ENCODE assay signal across 16 cellular contexts in the genomic region with DNA sequence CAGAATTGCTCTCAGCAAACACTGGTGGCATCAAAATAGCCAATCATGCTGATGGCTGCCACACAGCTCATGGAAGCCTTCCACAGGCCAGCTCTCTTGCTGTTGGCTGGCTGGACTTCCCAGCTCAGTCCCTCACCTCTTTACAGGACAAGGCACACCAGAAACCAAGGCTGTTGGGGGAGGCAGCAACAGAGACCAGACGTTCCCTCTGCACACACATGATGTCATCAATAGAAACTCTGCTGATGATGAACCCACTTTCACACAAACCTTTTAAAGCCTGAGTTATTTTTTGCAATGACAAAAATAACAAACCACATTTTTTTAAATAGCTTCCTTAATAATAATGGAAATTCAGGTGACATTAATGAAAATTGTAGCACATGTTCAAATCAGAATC.
DNase-seq lines count a peak whose midpoint lies in the region; ATAC-seq, FAIRE-seq and TF ChIP-seq lines count a peak whose summit lies in the region.
"Had no signal": no experiment of that assay in that cellular context is flagged by ENCODE, and none has a peak within 500 bp of the region (broad histone marks: within the 10 kb centered on the region; RNA-seq: fewer than 3 reads in every experiment).

No MANE protein-coding gene starts in this region.

- H3K27ac Mint-ChIP-seq in astrocyte (ENCODE audit: unreplicated experiment): peak overlapping the region; percentile 64
- H3K27ac Mint-ChIP-seq: activated naive CD8-positive, alpha-beta T cell had no signal

- no peak overlapping the region for H3K4me3 ChIP-seq in BLaER1
- no peak overlapping the region for H3K4me3 ChIP-seq in astrocyte (ENCODE audit: insufficient read depth, low read depth, low read length)
- H3K4me3 ChIP-seq in foreskin fibroblast (ENCODE audit: low read depth in 1 of 2, low read length in 2 of 2): no peak overlapping the region
- H3K4me3 ChIP-seq: gastroesophageal sphincter had no signal

- no peaks in the 10 kb centered on the region for H3K27me3 Mint-ChIP-seq in astrocyte (ENCODE audit: low read depth, unreplicated experiment)
- H3K27me3 Mint-ChIP-seq: activated naive CD8-positive, alpha-beta T cell had no signal

- no peak for DNase-seq in astrocyte (ENCODE audit: low read depth)
- no peak for DNase-seq in stimulated activated naive CD4-positive, alpha-beta T cell (lab: John Stamatoyannopoulos, UW)
- DNase-seq in stimulated activated CD4-positive, alpha-beta T cell treated with anti-CD3 and anti-CD28 coated beads, Interleukin-2, amount 100 ng/mL, for 48 hours: no peak
- DNase-seq in NCI-H774 (lab: John Stamatoyannopoulos, UW): no peak
- DNase-seq in foreskin fibroblast: no peak
- DNase-seq: mesenchymal stem cell, NCI-H1436 treated with DMSO at 0.1 percent for 48 hours, NCI-H446 treated with DMSO at 0.1 percent for 48 hours, SW 1271 had no signal

- TF ChIP-seq CTCF in astrocyte (IDR thresholded peaks at IDR 0.05; ENCODE audit: insufficient read depth, low read depth, low read length) (no peak), foreskin fibroblast (IDR thresholded peaks at IDR 0.05; ENCODE audit: low read depth, low read length) (no peak)

- no peaks in the 10 kb centered on the region for H3K79me2 ChIP-seq in astrocyte (ENCODE audit: insufficient read depth, low read length)

- peak; percentile 74 for ATAC-seq in GM19328 (IDR thresholded peaks at IDR 0.05; ENCODE audit: unreplicated experiment)
- ATAC-seq in HG02973 (IDR thresholded peaks at IDR 0.05; ENCODE audit: unreplicated experiment): peak; percentile 71
- ATAC-seq: gastroesophageal sphincter, HCT116 had no signal

- H3K27me3 ChIP-seq in BLaER1: no peaks in the 10 kb centered on the region
- no peaks in the 10 kb centered on the region for H3K27me3 ChIP-seq in astrocyte (ENCODE audit: insufficient read depth, low read length)
- H3K27me3 ChIP-seq: gastroesophageal sphincter had no signal

- H2AFZ ChIP-seq in astrocyte (ENCODE audit: low read depth, low read length): no peak overlapping the region

- H3K36me3 Mint-ChIP-seq in astrocyte (ENCODE audit: low read depth, unreplicated experiment): no peaks in the 10 kb centered on the region
- H3K36me3 Mint-ChIP-seq: activated naive CD8-positive, alpha-beta T cell had no signal

- H3K9me3 Mint-ChIP-seq in astrocyte (ENCODE audit: unreplicated experiment): no peaks in the 10 kb centered on the region

- H3K9ac ChIP-seq in BLaER1 (no peak overlapping the region), astrocyte (ENCODE audit: low read length) (no peak overlapping the region)

- no peaks in the 10 kb centered on the region for H3K36me3 ChIP-seq in BLaER1
- H3K36me3 ChIP-seq in astrocyte (ENCODE audit: insufficient read depth, low read length): no peaks in the 10 kb centered on the region
- H3K36me3 ChIP-seq: gastroesophageal sphincter had no signal

- H4K20me1 ChIP-seq in BLaER1 (no peaks in the 10 kb centered on the region), astrocyte (ENCODE audit: insufficient read depth, low read length) (no peaks in the 10 kb centered on the region)

- H3K27ac ChIP-seq in BLaER1 (no peak overlapping the region), astrocyte (ENCODE audit: low read depth, low read length) (no peak overlapping the region)
- H3K27ac ChIP-seq: gastroesophageal sphincter had no signal

- H3K4me1 ChIP-seq in BLaER1 (peaks cover 20% of the 10 kb centered on the region), astrocyte (ENCODE audit: insufficient read depth, low read length) (no peaks in the 10 kb centered on the region)

- H3K9me3 ChIP-seq in BLaER1 (no peaks in the 10 kb centered on the region), astrocyte (ENCODE audit: insufficient read depth, low read depth, low read length) (no peaks in the 10 kb centered on the region)
- H3K9me3 ChIP-seq: gastroesophageal sphincter had no signal

- H3K4me1 Mint-ChIP-seq in astrocyte (ENCODE audit: low read depth, unreplicated experiment): peaks cover 14% of the 10 kb centered on the region

- 0 out of 2 replicates have a peak overlapping the region, but pooled peaks have one; percentile 31 for H3K4me2 ChIP-seq in BLaER1
- no peak overlapping the region for H3K4me2 ChIP-seq in astrocyte (ENCODE audit: low read length)

- no peak for FAIRE-seq in astrocyte (lab: Jason Lieb, UNC)
- FAIRE-seq: endometrium had no signal

- H3K4me3 Mint-ChIP-seq in astrocyte (ENCODE audit: unreplicated experiment): no peak overlapping the region
- H3K4me3 Mint-ChIP-seq: activated naive CD8-positive, alpha-beta T cell had no signal
